In the genomic region with DNA sequence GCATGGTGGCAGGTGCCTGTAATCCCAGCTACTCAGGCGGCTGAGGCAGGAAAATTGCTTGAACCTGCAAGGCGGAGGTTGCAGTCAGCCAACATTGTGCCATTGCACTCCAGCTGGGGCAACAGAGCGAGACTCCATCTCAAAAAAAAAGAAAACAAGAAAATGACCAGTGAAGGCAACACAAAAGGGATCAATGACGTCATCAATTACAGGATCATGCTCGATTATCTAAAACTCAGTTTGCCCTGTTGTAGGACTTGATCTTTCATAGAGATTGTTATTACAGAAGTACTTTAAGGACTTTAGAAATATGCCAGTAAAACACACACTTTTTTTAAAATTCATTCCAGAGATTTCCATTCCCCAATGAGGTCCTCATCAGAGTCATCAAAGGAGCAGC, we compare ENCODE assay signal across 3 cellular contexts.
TF ChIP-seq lines count a peak whose summit lies in the region.

No MANE protein-coding gene starts in this region.

TF ChIP-seq in HepG2, 621 proteins besides CTCF, POLR2A, EP300 and RAD21:
- TF ChIP-seq ATF7 (IDR thresholded peaks at IDR 0.05) (peak; percentile 99), ATF7 (CRISPR knock-in tag; IDR thresholded peaks at IDR 0.05) (no peak), CREB1 (IDR thresholded peaks at IDR 0.05) (peak; percentile 95), CREB1 (CRISPR knock-in tag; IDR thresholded peaks at IDR 0.05) (no peak), TMF1 (CRISPR knock-in tag; IDR thresholded peaks at IDR 0.05; ENCODE audit: low read depth) (no peak)

TF ChIP-seq in HEK293, 187 proteins besides CTCF, POLR2A, EP300 and RAD21 (continued from another document):
- TF ChIP-seq, protein P1, sequence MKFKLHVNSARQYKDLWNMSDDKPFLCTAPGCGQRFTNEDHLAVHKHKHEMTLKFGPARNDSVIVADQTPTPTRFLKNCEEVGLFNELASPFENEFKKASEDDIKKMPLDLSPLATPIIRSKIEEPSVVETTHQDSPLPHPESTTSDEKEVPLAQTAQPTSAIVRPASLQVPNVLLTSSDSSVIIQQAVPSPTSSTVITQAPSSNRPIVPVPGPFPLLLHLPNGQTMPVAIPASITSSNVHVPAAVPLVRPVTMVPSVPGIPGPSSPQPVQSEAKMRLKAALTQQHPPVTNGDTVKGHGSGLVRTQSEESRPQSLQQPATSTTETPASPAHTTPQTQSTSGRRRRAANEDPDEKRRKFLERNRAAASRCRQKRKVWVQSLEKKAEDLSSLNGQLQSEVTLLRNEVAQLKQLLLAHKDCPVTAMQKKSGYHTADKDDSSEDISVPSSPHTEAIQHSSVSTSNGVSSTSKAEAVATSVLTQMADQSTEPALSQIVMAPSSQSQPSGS (tag by site-specific recombination; IDR thresholded peaks at IDR 0.05; ENCODE audit: low read depth) = peak; percentile 85
- no peak for TF ChIP-seq ZNF140 (tag by site-specific recombination; IDR thresholded peaks at IDR 0.05)
- TF ChIP-seq ZNF121 (tag by site-specific recombination; IDR thresholded peaks at IDR 0.05) = no peak

TF ChIP-seq in K562, 482 proteins besides CTCF, POLR2A, EP300 and RAD21 (continued from another document and continues in another):
- TF ChIP-seq TAF1 (IDR thresholded peaks at IDR 0.05; ENCODE audit: control insufficient read depth, extremely low read depth, insufficient read depth, low read length, severe bottlenecking) (no peak), PCBP1 (IDR thresholded peaks at IDR 0.05; ENCODE audit: low read depth, low read length, poor library complexity, severe bottlenecking) (no peak), ZNF561 (CRISPR knock-in tag; conservative IDR thresholded peaks at IDR 0.05) (no peak), MEF2D (tag; conservative IDR thresholded peaks at IDR 0.05; ENCODE audit: low read depth) (no peak), SAFB2 (IDR thresholded peaks at IDR 0.05; ENCODE audit: borderline replicate concordance, low read depth, low read length, severe bottlenecking) (no peak), ZMIZ1 (IDR thresholded peaks at IDR 0.05; ENCODE audit: low read depth in 2 of 2, low read length in 2 of 2) (no peak), SMAD2 (IDR thresholded peaks at IDR 0.05; ENCODE audit: low read depth, low read length) (no peak), ZNF41 (CRISPR knock-in tag; conservative IDR thresholded peaks at IDR 0.05) (no peak), ZNF431 (CRISPR knock-in tag; IDR thresholded peaks at IDR 0.05) (no peak), SLC30A9 (CRISPR knock-in tag; IDR thresholded peaks at IDR 0.05) (no peak), ESRRA (IDR thresholded peaks at IDR 0.05; ENCODE audit: borderline replicate concordance, low read depth) (no peak), ATF1 (CRISPR knock-in tag; IDR thresholded peaks at IDR 0.05) (no peak), ATF1 (tag; IDR thresholded peaks at IDR 0.05) (peak; percentile 86), RAD51 (IDR thresholded peaks at IDR 0.05; ENCODE audit: borderline replicate concordance, low read depth) (no peak), ZNF695 (CRISPR knock-in tag; IDR thresholded peaks at IDR 0.05) (no peak), PHTF2 (CRISPR knock-in tag; IDR thresholded peaks at IDR 0.05) (no peak), MAFG (tag; conservative IDR thresholded peaks at IDR 0.05) (no peak), ATF4 (CRISPR knock-in tag; IDR thresholded peaks at IDR 0.05) (no peak), FOSL1 (tag; conservative IDR thresholded peaks at IDR 0.05) (no peak), CREB3L1 (IDR thresholded peaks at IDR 0.05; ENCODE audit: borderline replicate concordance, low read depth) (no peak), CBX1 (IDR thresholded peaks at IDR 0.05; ENCODE audit: low read depth) (no peak), NFE2 (IDR thresholded peaks at IDR 0.05; ENCODE audit: low read depth) (no peak), ZNF174 (CRISPR knock-in tag; IDR thresholded peaks at IDR 0.05) (no peak), TGIF2 (CRISPR knock-in tag; IDR thresholded peaks at IDR 0.05) (no peak), MAFK (IDR thresholded peaks at IDR 0.05; ENCODE audit: low read length) (no peak), JUND (IDR thresholded peaks at IDR 0.05; ENCODE audit: borderline replicate concordance, low read depth, low read length) (peak; percentile 75), JUND (tag; IDR thresholded peaks at IDR 0.05; ENCODE audit: borderline replicate concordance, low read depth, low read length) (peak; percentile 78; the same call in 1 of the 3 replicates), GABPB2 (CRISPR knock-in tag; conservative IDR thresholded peaks at IDR 0.05) (no peak)
- TF ChIP-seq, protein P2, sequence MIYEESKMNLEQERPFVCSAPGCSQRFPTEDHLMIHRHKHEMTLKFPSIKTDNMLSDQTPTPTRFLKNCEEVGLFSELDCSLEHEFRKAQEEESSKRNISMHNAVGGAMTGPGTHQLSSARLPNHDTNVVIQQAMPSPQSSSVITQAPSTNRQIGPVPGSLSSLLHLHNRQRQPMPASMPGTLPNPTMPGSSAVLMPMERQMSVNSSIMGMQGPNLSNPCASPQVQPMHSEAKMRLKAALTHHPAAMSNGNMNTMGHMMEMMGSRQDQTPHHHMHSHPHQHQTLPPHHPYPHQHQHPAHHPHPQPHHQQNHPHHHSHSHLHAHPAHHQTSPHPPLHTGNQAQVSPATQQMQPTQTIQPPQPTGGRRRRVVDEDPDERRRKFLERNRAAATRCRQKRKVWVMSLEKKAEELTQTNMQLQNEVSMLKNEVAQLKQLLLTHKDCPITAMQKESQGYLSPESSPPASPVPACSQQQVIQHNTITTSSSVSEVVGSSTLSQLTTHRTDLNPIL (CRISPR knock-in tag; IDR thresholded peaks at IDR 0.05) = no peak
- TF ChIP-seq, protein P3, sequence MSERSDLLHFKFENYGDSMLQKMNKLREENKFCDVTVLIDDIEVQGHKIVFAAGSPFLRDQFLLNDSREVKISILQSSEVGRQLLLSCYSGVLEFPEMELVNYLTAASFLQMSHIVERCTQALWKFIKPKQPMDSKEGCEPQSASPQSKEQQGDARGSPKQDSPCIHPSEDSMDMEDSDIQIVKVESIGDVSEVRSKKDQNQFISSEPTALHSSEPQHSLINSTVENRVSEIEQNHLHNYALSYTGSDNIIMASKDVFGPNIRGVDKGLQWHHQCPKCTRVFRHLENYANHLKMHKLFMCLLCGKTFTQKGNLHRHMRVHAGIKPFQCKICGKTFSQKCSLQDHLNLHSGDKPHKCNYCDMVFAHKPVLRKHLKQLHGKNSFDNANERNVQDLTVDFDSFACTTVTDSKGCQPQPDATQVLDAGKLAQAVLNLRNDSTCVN (CRISPR knock-in tag; IDR thresholded peaks at IDR 0.05) = no peak
- TF ChIP-seq, protein P4, sequence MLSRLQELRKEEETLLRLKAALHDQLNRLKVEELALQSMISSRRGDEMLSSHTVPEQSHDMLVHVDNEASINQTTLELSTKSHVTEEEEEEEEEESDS (CRISPR knock-in tag; IDR thresholded peaks at IDR 0.05) = no peak
- TF ChIP-seq, protein P5, sequence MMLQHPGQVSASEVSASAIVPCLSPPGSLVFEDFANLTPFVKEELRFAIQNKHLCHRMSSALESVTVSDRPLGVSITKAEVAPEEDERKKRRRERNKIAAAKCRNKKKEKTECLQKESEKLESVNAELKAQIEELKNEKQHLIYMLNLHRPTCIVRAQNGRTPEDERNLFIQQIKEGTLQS (IDR thresholded peaks at IDR 0.05) = peak; percentile 94
- TF ChIP-seq, protein P5 (CRISPR knock-in tag; conservative IDR thresholded peaks at IDR 0.05) = no peak
- TF ChIP-seq, protein P1 (CRISPR knock-in tag; IDR thresholded peaks at IDR 0.05) = peak; percentile 76; the same call in 1 of the 2 replicates
